Comparison of ENCODE assay signal across 8 cellular contexts in the genomic region with DNA sequence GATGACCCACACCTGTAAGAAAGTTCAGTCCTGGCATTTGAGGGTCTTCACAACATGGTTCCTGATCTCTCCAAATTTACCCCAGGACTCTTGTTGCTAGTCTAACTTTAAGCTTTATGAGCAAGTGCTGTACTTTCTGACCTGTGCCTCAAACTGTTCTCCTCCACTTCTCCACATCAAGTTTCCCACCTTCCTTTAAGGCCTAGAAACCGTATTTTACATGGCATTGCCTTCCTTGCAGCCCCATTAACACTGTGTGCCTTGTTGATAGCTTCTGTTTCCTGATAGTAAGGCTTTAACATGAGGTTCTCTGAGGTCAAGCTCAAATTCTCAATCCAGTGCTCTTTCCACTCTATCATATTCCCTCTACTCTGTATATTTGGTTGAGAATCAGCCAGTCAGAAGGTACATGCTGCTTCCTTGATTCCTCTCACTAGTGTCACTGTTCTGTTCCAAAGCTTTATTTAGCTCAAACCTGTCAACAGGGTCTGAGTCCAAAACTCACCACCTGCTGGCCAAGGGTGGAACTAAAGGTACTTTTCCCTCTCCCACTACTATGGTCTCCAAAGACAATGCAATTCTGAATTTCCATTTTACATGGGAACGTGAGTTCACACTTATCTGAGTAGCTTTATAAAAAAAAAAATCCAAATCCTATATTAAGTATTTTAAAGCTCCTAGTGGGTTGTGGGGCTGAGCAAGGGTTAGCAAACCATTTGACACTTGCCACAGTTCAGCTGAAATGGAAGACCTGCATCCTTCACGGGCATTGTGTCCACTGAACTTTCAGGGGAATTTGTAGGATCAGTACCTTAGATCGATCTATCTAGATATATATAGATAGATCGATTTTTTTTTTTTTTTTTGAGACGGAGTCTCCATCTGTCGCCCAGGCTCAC. TPM values are rescaled to one million over a fixed set of nuclear protein-coding genes. Genes with fewer than 3 reads are reported as not detected.
DNase-seq lines count a peak whose midpoint lies in the region; TF ChIP-seq lines count a peak whose summit lies in the region.

No MANE protein-coding gene starts in this region.

- H3K4me1 ChIP-seq in vagina = no peaks in the 10 kb centered on the region

- H3K36me3 ChIP-seq in GM06990 (ENCODE audit: control insufficient read depth, insufficient read depth, low read length) (peaks cover 6% of the 10 kb centered on the region), vagina (peaks cover 0 to 49% of the 10 kb centered on the region in 2 donors)

- H3K4me3 ChIP-seq in GM06990 (replicated peaks; ENCODE audit: low read depth, low read length) (no peak overlapping the region), vagina (no peak overlapping the region)

- H3K27me3 ChIP-seq in GM06990 (replicated peaks; ENCODE audit: control insufficient read depth, insufficient read depth, low read length) = no peaks in the 10 kb centered on the region
- no peaks in the 10 kb centered on the region for H3K27me3 ChIP-seq in vagina

- H3K9me3 Mint-ChIP-seq in endothelial cell (ENCODE audit: unreplicated experiment) = no peaks in the 10 kb centered on the region
- H3K9me3 Mint-ChIP-seq in nephron = peaks cover 3% of the 10 kb centered on the region

- intact Hi-C loops in vagina (cut with DNase I) = no loop called here

- H3K4me3 Mint-ChIP-seq in endothelial cell (ENCODE audit: unreplicated experiment) = no peak overlapping the region
- no peak overlapping the region for H3K4me3 Mint-ChIP-seq in nephron

- H3K4me1 Mint-ChIP-seq in endothelial cell (ENCODE audit: unreplicated experiment) (no peaks in the 10 kb centered on the region), nephron (no peaks in the 10 kb centered on the region)

- no peak for TF ChIP-seq POLR2A in vagina (IDR thresholded peaks at IDR 0.05)

- H3K9me3 ChIP-seq in vagina = no peaks in the 10 kb centered on the region

- DNase-seq in GM06990 (ENCODE audit: extremely low read depth, insufficient read length) (no peak), NCI-H146 treated with DMSO at 0.1 percent for 48 hours (lab: John Stamatoyannopoulos, UW; ENCODE audit: unreplicated experiment) (peak; percentile 30), endothelial cell (ENCODE audit: low spot score) (peak; percentile 75), vagina (ENCODE audit: extremely low spot score in 2 of 2) (no peak), globus pallidus (ENCODE audit: low spot score) (no peak)
- peak; percentile 57 for DNase-seq in activated CD4-positive, alpha-beta T cell treated with anti-CD3 and anti-CD28 coated beads, Interleukin-2, amount 50 U/mL, for 1 hour

- H3K36me3 Mint-ChIP-seq in endothelial cell (ENCODE audit: low read depth, unreplicated experiment) (peaks cover 32% of the 10 kb centered on the region), nephron (ENCODE audit: low read depth) (peaks cover 82% of the 10 kb centered on the region)

- H3K27me3 Mint-ChIP-seq in endothelial cell (ENCODE audit: unreplicated experiment) (peaks cover 3% of the 10 kb centered on the region), nephron (ENCODE audit: low read depth) (no peaks in the 10 kb centered on the region)

- peak; percentile 77 for TF ChIP-seq CTCF in 22Rv1 (IDR thresholded peaks at IDR 0.05)
- TF ChIP-seq CTCF in GM06990 (IDR thresholded peaks at IDR 0.05; ENCODE audit: insufficient read depth, low read length, poor library complexity, severe bottlenecking) = peak; percentile 67
- peak; percentile 84 for TF ChIP-seq CTCF in endothelial cell (IDR thresholded peaks at IDR 0.05; ENCODE audit: unreplicated experiment)
- TF ChIP-seq CTCF in nephron (IDR thresholded peaks at IDR 0.05; ENCODE audit: unreplicated experiment in 3 of 3) = peak; percentile 50 to 63 (median 60)
- peak in 2 of 3 experiments; percentile 42 to 44 for TF ChIP-seq CTCF in vagina (IDR thresholded peaks at IDR 0.05)

- H3K27ac Mint-ChIP-seq in endothelial cell (ENCODE audit: unreplicated experiment) (no peak overlapping the region), nephron (peak overlapping the region in 1 of 3 experiments; percentile 17)

- no peak overlapping the region for H3K27ac ChIP-seq in 22Rv1
- no peak overlapping the region for H3K27ac ChIP-seq in vagina

RNA-seq across cellular contexts. Expression of a gene that starts 21.1 kb away (rescaled TPM):
- total RNA-seq in endothelial cell (ENCODE audit: unreplicated experiment) (397 TPM), vagina (130 TPM)

RNA-seq across cellular contexts. Expression of a gene that starts 28.4 kb away (rescaled TPM):
- total RNA-seq in endothelial cell (ENCODE audit: unreplicated experiment) = 41.4 TPM
- total RNA-seq in vagina = 17.2 TPM

RNA-seq across cellular contexts. Expression of a gene that starts 45.1 kb away (rescaled TPM):
- 20.3 TPM for total RNA-seq in endothelial cell (ENCODE audit: unreplicated experiment)
- 13.3 TPM for total RNA-seq in vagina

RNA-seq across cellular contexts. Expression of a gene that starts 51.6 kb away (rescaled TPM):
- total RNA-seq in endothelial cell (ENCODE audit: unreplicated experiment) = 108 TPM
- total RNA-seq in vagina = 98.2 TPM

Comparison
In these comparisons a context has a peak if more than half of its experiments do, and no peak if none do; other contexts are left out.
1. DNase-seq: peak in NCI-H146 treated with DMSO at 0.1 percent for 48 hours (single experiment), activated CD4-positive, alpha-beta T cell treated with anti-CD3 and anti-CD28 coated beads, Interleukin-2, amount 50 U/mL, for 1 hour (single experiment) and endothelial cell (single experiment); none in GM06990 (single experiment), vagina (0 of 2) and globus pallidus (single experiment).
2. Peak in every context shown above with its lines, with median percentiles within 50 percentile points of each other: CTCF ChIP-seq.